18 cellular contexts compared by ENCODE assay signal in genomic region chr21:34180406-34180805, GRCh38.
DNase-seq lines count a peak whose midpoint lies in the region; ATAC-seq, FAIRE-seq and TF ChIP-seq lines count a peak whose summit lies in the region.
"Had no signal": no experiment of that assay in that cellular context is flagged by ENCODE, and none has a peak within 500 bp of the region (broad histone marks: within the 10 kb centered on the region; RNA-seq: fewer than 3 reads in every experiment).

No MANE protein-coding gene starts in this region.

- no peak overlapping the region for H3K27ac ChIP-seq in PC-9
- H3K27ac ChIP-seq: A549 had no signal

- no TSS peak for BruUV-seq in PC-9 (replicated peaks; lab: Mats Ljungman, UMichigan)

- H3K27me3 ChIP-seq in iPS-15b (ENCODE audit: control insufficient read depth, insufficient read depth, low read length), result peaks cover 24% of the 10 kb centered on the region
- H3K27me3 ChIP-seq in PC-9 (ENCODE audit: insufficient read depth, low read depth), result no peaks in the 10 kb centered on the region

- peak overlapping the region in 3 of 5 experiments; percentile 79 to 84 (median 83) for H3K27ac Mint-ChIP-seq in brain
- H3K27ac Mint-ChIP-seq: activated naive CD8-positive, alpha-beta T cell treated with anti-CD3 and anti-CD28 coated beads, Interleukin-2, amount 50 U/mL, for 24 hours; progenitor cell of endocrine pancreas had no signal

- H3K9me3 ChIP-seq in iPS-15b (ENCODE audit: control insufficient read depth, insufficient read depth, low read length), result no peaks in the 10 kb centered on the region
- no peaks in the 10 kb centered on the region for H3K9me3 ChIP-seq in PC-9 (ENCODE audit: insufficient read depth, low read depth)
- H3K9me3 ChIP-seq: A549, SK-N-SH had no signal

- POLR2A ChIA-PET in PC-9 (lab: Charles Lee; ENCODE audit: unreplicated experiment), result no interaction called here

- H3K4me3 Mint-ChIP-seq in brain, result peak overlapping the region in 3 of 5 experiments; percentile 45 to 77 (median 70)
- H3K4me3 Mint-ChIP-seq: activated naive CD8-positive, alpha-beta T cell treated with anti-CD3 and anti-CD28 coated beads, Interleukin-2, amount 50 U/mL, for 24 hours had no signal

- TF ChIP-seq CTCF in brain (conservative IDR thresholded peaks at IDR 0.05) (no peak), PC-9 (conservative IDR thresholded peaks at IDR 0.05) (no peak)

- CTCF ChIA-PET in PC-9 (lab: Charles Lee), result no interaction called here

- H3K36me3 Mint-ChIP-seq in brain, result no peaks in the 10 kb centered on the region

- H3K27me3 Mint-ChIP-seq in brain, result no peaks in the 10 kb centered on the region
- H3K27me3 Mint-ChIP-seq: activated naive CD8-positive, alpha-beta T cell treated with anti-CD3 and anti-CD28 coated beads, Interleukin-2, amount 50 U/mL, for 24 hours; progenitor cell of endocrine pancreas had no signal

- peaks cover 40% of the 10 kb centered on the region for H3K4me1 Mint-ChIP-seq in brain
- H3K4me1 Mint-ChIP-seq: activated naive CD8-positive, alpha-beta T cell treated with anti-CD3 and anti-CD28 coated beads, Interleukin-2, amount 50 U/mL, for 24 hours had no signal

- H3K4me1 ChIP-seq in iPS-15b (ENCODE audit: control insufficient read depth, insufficient read depth, low read length) (peaks cover 26% of the 10 kb centered on the region), PC-9 (replicated peaks; ENCODE audit: insufficient read depth) (no peaks in the 10 kb centered on the region)
- H3K4me1 ChIP-seq: A549 had no signal

- H3K36me3 ChIP-seq in iPS-15b (ENCODE audit: control insufficient read depth, insufficient read depth, low read length) (no peaks in the 10 kb centered on the region), PC-9 (ENCODE audit: low read depth) (no peaks in the 10 kb centered on the region)

- peak; percentile 99 for FAIRE-seq in A204.1 (lab: Jason Lieb, UNC)
- FAIRE-seq: A549 had no signal

- no peaks in the 10 kb centered on the region for H3K79me2 ChIP-seq in PC-9 (ENCODE audit: low read depth)

- H3K9ac ChIP-seq in iPS-15b (ENCODE audit: low read depth, low read length), result no peak overlapping the region
- H3K9ac ChIP-seq: SK-N-SH had no signal

- ATAC-seq in GM19035 (IDR thresholded peaks at IDR 0.05; ENCODE audit: unreplicated experiment) (no peak), HG03354 (IDR thresholded peaks at IDR 0.05; ENCODE audit: poor library complexity, severe bottlenecking, unreplicated experiment) (no peak)
- ATAC-seq: A549; activated naive CD8-positive, alpha-beta T cell treated with anti-CD3 and anti-CD28 coated beads, Interleukin-2, amount 50 U/mL, for 24 hours; left colon; Panc1 had no signal

- intact Hi-C loops in PC-9 (cut with micrococcal nuclease; ENCODE audit: unreplicated experiment), result no loop called here

- DNase-seq in pons (ENCODE audit: low spot score) (peak; percentile 33), PC-9 (no peak), middle frontal gyrus (ENCODE audit: extremely low spot score, low spot score) (no peak)
- DNase-seq: activated naive CD8-positive, alpha-beta T cell treated with anti-CD3 and anti-CD28 coated beads, Interleukin-2, amount 50 U/mL, for 24 hours; central memory CD4-positive, alpha-beta T cell; left colon; NCI-H226; SK-N-SH; T1000; trophoblast cell had no signal

- no peaks in the 10 kb centered on the region for H3F3A ChIP-seq in PC-9 (ENCODE audit: insufficient read depth, low read depth)

- H4K20me1 ChIP-seq in PC-9 (ENCODE audit: insufficient read depth), result no peaks in the 10 kb centered on the region

- H3K9me3 Mint-ChIP-seq in brain, result peaks cover 0 to 4% (median 2%) of the 10 kb centered on the region in 5 experiments

- H3K4me3 ChIP-seq in iPS-15b (ENCODE audit: low read depth, low read length), result peak overlapping the region; percentile 16
- H3K4me3 ChIP-seq in PC-9, result no peak overlapping the region
- H3K4me3 ChIP-seq: A549 had no signal

- H2AFZ ChIP-seq in PC-9, result no peak overlapping the region

- no peaks in the 10 kb centered on the region for H3K9me2 ChIP-seq in PC-9 (ENCODE audit: insufficient read depth)
- H3K9me2 ChIP-seq: SK-N-SH had no signal

- no peak overlapping the region for H3K4me2 ChIP-seq in PC-9
- H3K4me2 ChIP-seq: A549, SK-N-SH had no signal
